ENCODE assay signal across 1 cellular context in the genomic region with DNA sequence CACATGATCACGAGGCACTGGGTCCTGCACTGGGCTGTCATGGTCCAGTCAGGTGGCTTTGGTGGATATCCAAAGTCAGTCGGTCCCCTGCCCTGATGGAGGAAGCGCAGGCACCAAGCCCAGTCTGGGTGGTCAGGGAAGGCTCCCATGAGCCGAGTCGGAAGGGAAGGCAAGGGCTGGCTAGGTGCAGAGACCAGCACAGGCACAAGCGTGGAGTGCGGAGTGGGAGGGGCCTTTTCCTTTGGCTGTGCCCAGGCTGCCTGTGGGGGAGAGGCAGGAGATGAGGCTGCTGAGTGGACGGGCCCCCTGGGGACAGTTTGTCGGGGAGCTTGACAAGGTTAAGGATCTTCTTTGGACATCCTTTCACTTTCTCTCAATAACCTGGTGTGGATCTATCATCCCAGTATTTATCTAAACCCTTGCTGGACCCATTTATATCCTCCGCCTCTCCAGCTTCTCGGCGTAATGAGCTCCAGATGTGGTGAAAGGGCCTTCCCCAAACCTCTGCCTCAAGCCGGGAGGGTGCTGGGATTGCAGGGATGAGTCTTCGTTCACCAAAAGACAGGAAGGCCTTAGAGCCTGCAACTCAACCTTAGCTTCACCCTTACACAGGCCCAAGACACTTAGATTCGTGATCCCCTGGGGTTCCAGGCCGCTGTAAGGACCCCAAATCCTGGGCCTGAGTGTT.
TF ChIP-seq lines count a peak whose summit lies in the region.

No MANE protein-coding gene starts in this region.

TF ChIP-seq in HEK293T, 16 proteins besides CTCF, POLR2A, EP300 and RAD21 (continued from another document):
- TF ChIP-seq, protein P1, sequence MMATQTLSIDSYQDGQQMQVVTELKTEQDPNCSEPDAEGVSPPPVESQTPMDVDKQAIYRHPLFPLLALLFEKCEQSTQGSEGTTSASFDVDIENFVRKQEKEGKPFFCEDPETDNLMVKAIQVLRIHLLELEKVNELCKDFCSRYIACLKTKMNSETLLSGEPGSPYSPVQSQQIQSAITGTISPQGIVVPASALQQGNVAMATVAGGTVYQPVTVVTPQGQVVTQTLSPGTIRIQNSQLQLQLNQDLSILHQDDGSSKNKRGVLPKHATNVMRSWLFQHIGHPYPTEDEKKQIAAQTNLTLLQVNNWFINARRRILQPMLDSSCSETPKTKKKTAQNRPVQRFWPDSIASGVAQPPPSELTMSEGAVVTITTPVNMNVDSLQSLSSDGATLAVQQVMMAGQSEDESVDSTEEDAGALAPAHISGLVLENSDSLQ (IDR thresholded peaks at IDR 0.05), result no peak
- no peak for TF ChIP-seq BHLHE40 (IDR thresholded peaks at IDR 0.05; ENCODE audit: borderline replicate concordance)
- no peak for TF ChIP-seq TARDBP (IDR thresholded peaks at IDR 0.05)
- TF ChIP-seq FOXM1 (IDR thresholded peaks at IDR 0.05; ENCODE audit: borderline replicate concordance), result no peak
- TF ChIP-seq FOXK2 (IDR thresholded peaks at IDR 0.05), result no peak
- TF ChIP-seq ARNT (IDR thresholded peaks at IDR 0.05), result no peak
- TF ChIP-seq ZNF384 (IDR thresholded peaks at IDR 0.05), result no peak
- no peak for TF ChIP-seq LEF1 (IDR thresholded peaks at IDR 0.05; ENCODE audit: borderline replicate concordance)
- TF ChIP-seq SUZ12 (IDR thresholded peaks at IDR 0.05), result no peak
- no peak for TF ChIP-seq ELF4 (IDR thresholded peaks at IDR 0.05)
- TF ChIP-seq NFRKB (IDR thresholded peaks at IDR 0.05), result no peak
- TF ChIP-seq CTBP1 (IDR thresholded peaks at IDR 0.05; ENCODE audit: borderline replicate concordance), result no peak
- no peak for TF ChIP-seq HDGF (IDR thresholded peaks at IDR 0.05; ENCODE audit: borderline replicate concordance)
- TF ChIP-seq L3MBTL2 (conservative IDR thresholded peaks at IDR 0.05), result no peak
